In genomic region chr19:46537136-46538097, GRCh38 we compare ENCODE assay signal across 9 cellular contexts. TPM values are rescaled to one million over a fixed set of nuclear protein-coding genes. Genes with fewer than 3 reads are reported as not detected.
DNase-seq lines count a peak whose midpoint lies in the region; ATAC-seq and TF ChIP-seq lines count a peak whose summit lies in the region.
"Had no signal": no experiment of that assay in that cellular context is flagged by ENCODE, and none has a peak within 500 bp of the region (broad histone marks: within the 10 kb centered on the region; RNA-seq: fewer than 3 reads in every experiment).

No MANE protein-coding gene starts in this region.

- H3K4me1 Mint-ChIP-seq in activated naive CD4-positive, alpha-beta T cell treated with anti-CD3 and anti-CD28 coated beads for 36 hours (ENCODE audit: low read depth), result peaks cover 8% of the 10 kb centered on the region

- H3K9me3 Mint-ChIP-seq in activated naive CD4-positive, alpha-beta T cell treated with anti-CD3 and anti-CD28 coated beads for 36 hours, result no peaks in the 10 kb centered on the region
- H3K9me3 Mint-ChIP-seq: dendritic cell treated with granulocyte-macrophage colony-stimulating factor and Interleukin-4, amounts not matched to agents 40 ng/mL and 50 ng/mL, for 4 days had no signal

- H3K27ac ChIP-seq in SJCRH30, result no peak overlapping the region
- no peak overlapping the region for H3K27ac ChIP-seq in heart right ventricle

- H3K4me3 ChIP-seq in SJCRH30, result no peak overlapping the region
- H3K4me3 ChIP-seq in heart right ventricle, result no peak overlapping the region

- H3K36me3 Mint-ChIP-seq in activated naive CD4-positive, alpha-beta T cell treated with anti-CD3 and anti-CD28 coated beads for 36 hours (ENCODE audit: low read depth), result no peaks in the 10 kb centered on the region

- ATAC-seq in heart right ventricle (peak in 5 of 8 donors; percentile 56 to 69 (median 61)), HG02588 (IDR thresholded peaks at IDR 0.05; ENCODE audit: unreplicated experiment) (no peak), GM21786 (IDR thresholded peaks at IDR 0.05; ENCODE audit: unreplicated experiment) (no peak)

- peak; percentile 72 for DNase-seq in NCI-H82 (lab: John Stamatoyannopoulos, UW)
- DNase-seq in NCI-H82 treated with DMSO at 0.1 percent for 48 hours (lab: John Stamatoyannopoulos, UW; ENCODE audit: unreplicated experiment), result no peak
- DNase-seq in SJCRH30, result peak; percentile 37 to 66
- DNase-seq in activated naive CD4-positive, alpha-beta T cell treated with anti-CD3 and anti-CD28 coated beads for 36 hours, result peak; percentile 75
- peak; percentile 38 to 67 for DNase-seq in heart right ventricle
- peak in 2 of 3 donors; percentile 57 to 69 for DNase-seq in stimulated activated CD4-positive, alpha-beta T cell treated with anti-CD3 and anti-CD28 coated beads, Interleukin-12 subunit alpha, Interleukin-12 subunit beta, amount 100 ng/mL, for 48 hours (ENCODE audit: low read depth in 2 of 3, low spot score in 1 of 3)

- intact Hi-C loops in activated naive CD4-positive, alpha-beta T cell treated with anti-CD3 and anti-CD28 coated beads for 36 hours (cut with micrococcal nuclease), result no loop called here
- intact Hi-C loops in heart right ventricle (cut with DNase I), result loop anchor here in 3 of 10 donors (10.0 kb wide), 1 partner anchor 127 kb away; the partner anchor contains the start of gene DACT3 (in 3 of the 3)

- H3K4me3 Mint-ChIP-seq in activated naive CD4-positive, alpha-beta T cell treated with anti-CD3 and anti-CD28 coated beads for 36 hours, result no peak overlapping the region
- H3K4me3 Mint-ChIP-seq: dendritic cell treated with granulocyte-macrophage colony-stimulating factor and Interleukin-4, amounts not matched to agents 40 ng/mL and 50 ng/mL, for 4 days had no signal

- peak; percentile 75 to 96 (median 89) for TF ChIP-seq CTCF in heart right ventricle (IDR thresholded peaks at IDR 0.05)

- H3K27me3 ChIP-seq in SJCRH30 (no peaks in the 10 kb centered on the region), heart right ventricle (peaks cover 0 to 8% (median 0%) of the 10 kb centered on the region in 7 donors)

- H3K27ac Mint-ChIP-seq in activated naive CD4-positive, alpha-beta T cell treated with anti-CD3 and anti-CD28 coated beads for 36 hours, result no peak overlapping the region
- H3K27ac Mint-ChIP-seq: dendritic cell treated with granulocyte-macrophage colony-stimulating factor and Interleukin-4, amounts not matched to agents 40 ng/mL and 50 ng/mL, for 4 days had no signal

- H3K27me3 Mint-ChIP-seq in activated naive CD4-positive, alpha-beta T cell treated with anti-CD3 and anti-CD28 coated beads for 36 hours (ENCODE audit: low read depth), result no peaks in the 10 kb centered on the region

- CTCF ChIA-PET in activated naive CD4-positive, alpha-beta T cell treated with anti-CD3 and anti-CD28 coated beads for 36 hours (lab: Charles Lee), result interaction anchor here (0.6 to 10.8 kb wide), 15 partner anchors 9 to 333 kb away, joined by 3 to 203 read pairs (median 4); partner anchors contain the start of gene DACT3

- H3K36me3 ChIP-seq in SJCRH30 (no peaks in the 10 kb centered on the region), heart right ventricle (no peaks in the 10 kb centered on the region)

- 29 to 33% methylated on average over 19 of the region's 19 CpGs for WGBS in heart right ventricle, 2 donors

- H3K4me1 ChIP-seq in SJCRH30, result no peaks in the 10 kb centered on the region
- H3K4me1 ChIP-seq in heart right ventricle, result peaks cover 0 to 4% (median 0%) of the 10 kb centered on the region in 9 donors

- no peaks in the 10 kb centered on the region for H3K9me3 ChIP-seq in SJCRH30 (replicated peaks)
- no peaks in the 10 kb centered on the region for H3K9me3 ChIP-seq in heart right ventricle

RNA-seq across cellular contexts. Expression of gene PNMA8B, which starts 41.8 kb away (rescaled TPM):
- total RNA-seq in SJCRH30 (2014; rRNA removed; shearing (Covaris generic)), result 0.04 TPM in 1 of 2 replicates, not detected in the other
- total RNA-seq in activated naive CD4-positive, alpha-beta T cell treated with anti-CD3 and anti-CD28 coated beads for 36 hours, result under 1 TPM; 0.35 to 0.52 TPM
- total RNA-seq in heart right ventricle, result under 1 TPM; 0.47 to 0.95 (median 0.65) TPM
- polyA plus RNA-seq in heart right ventricle, result under 1 TPM; 0.37 to 0.81 TPM

Comparison
In these comparisons a context has a peak if more than half of its experiments do, and no peak if none do; other contexts are left out.
1. ATAC-seq: peak in heart right ventricle (5 of 8); none in HG02588 (single experiment) and GM21786 (single experiment).